In genomic region chr5:171806976-171807823, GRCh38 we compare ENCODE assay signal across 14 cellular contexts. TPM values are rescaled to one million over a fixed set of nuclear protein-coding genes. Genes with fewer than 3 reads are reported as not detected.
A peak's percentile ranks its signal among the peaks of the same experiment; 100 is the strongest.
DNase-seq lines count a peak whose midpoint lies in the region; ATAC-seq, FAIRE-seq and TF ChIP-seq lines count a peak whose summit lies in the region.
"Had no signal": no experiment of that assay in that cellular context is flagged by ENCODE, and none has a peak within 500 bp of the region (broad histone marks: within the 10 kb centered on the region; RNA-seq: fewer than 3 reads in every experiment).

No MANE protein-coding gene starts in this region.

- H3K36me3 ChIP-seq in astrocyte (ENCODE audit: insufficient read depth, low read length) (no peaks in the 10 kb centered on the region), neural progenitor cell (no peaks in the 10 kb centered on the region)

- H3K27ac Mint-ChIP-seq in astrocyte (ENCODE audit: unreplicated experiment) (no peak overlapping the region), neural progenitor cell (no peak overlapping the region)

- H3K9me3 ChIP-seq in astrocyte (ENCODE audit: insufficient read depth, low read depth, low read length) (peaks cover 2% of the 10 kb centered on the region), neural progenitor cell (ENCODE audit: low read depth) (no peaks in the 10 kb centered on the region)

- H3K4me1 ChIP-seq in astrocyte (ENCODE audit: insufficient read depth, low read length) (no peaks in the 10 kb centered on the region), neural progenitor cell (peaks cover 9% of the 10 kb centered on the region)
- H3K4me1 ChIP-seq: A549 had no signal

- H3K4me3 Mint-ChIP-seq in astrocyte (ENCODE audit: unreplicated experiment), result no peak overlapping the region
- no peak overlapping the region for H3K4me3 Mint-ChIP-seq in neural progenitor cell
- H3K4me3 Mint-ChIP-seq: neural crest cell had no signal

- H3K27ac ChIP-seq in astrocyte (ENCODE audit: low read depth, low read length), result no peak overlapping the region
- H3K27ac ChIP-seq in neural progenitor cell, result no peak overlapping the region
- H3K27ac ChIP-seq in coronary artery, result no peak overlapping the region
- H3K27ac ChIP-seq: A549 had no signal

- no peak overlapping the region for H3K9ac ChIP-seq in astrocyte (ENCODE audit: low read length)
- no peak overlapping the region for H3K9ac ChIP-seq in neural progenitor cell

- H3K4me1 Mint-ChIP-seq in astrocyte (ENCODE audit: low read depth, unreplicated experiment), result peaks cover 6% of the 10 kb centered on the region
- peaks cover 7% of the 10 kb centered on the region for H3K4me1 Mint-ChIP-seq in neural progenitor cell
- H3K4me1 Mint-ChIP-seq: neural crest cell had no signal

- TF ChIP-seq POLR2A in NB4 (IDR thresholded peaks at IDR 0.05; ENCODE audit: extremely low read depth, insufficient read length), result no peak

- H3K4me3 ChIP-seq in NB4 (ENCODE audit: low read depth, low read length), result no peak overlapping the region
- H3K4me3 ChIP-seq in astrocyte (ENCODE audit: insufficient read depth, low read depth, low read length), result no peak overlapping the region
- H3K4me3 ChIP-seq in neural progenitor cell, result no peak overlapping the region
- H3K4me3 ChIP-seq in coronary artery, result no peak overlapping the region
- H3K4me3 ChIP-seq: A549 had no signal

- H3K36me3 Mint-ChIP-seq in astrocyte (ENCODE audit: low read depth, unreplicated experiment), result peaks cover 3% of the 10 kb centered on the region
- no peaks in the 10 kb centered on the region for H3K36me3 Mint-ChIP-seq in neural progenitor cell

- H3K27me3 Mint-ChIP-seq in astrocyte (ENCODE audit: low read depth, unreplicated experiment), result peaks cover 35% of the 10 kb centered on the region
- no peaks in the 10 kb centered on the region for H3K27me3 Mint-ChIP-seq in neural progenitor cell (ENCODE audit: insufficient read depth, low read depth)

- peaks cover 17% of the 10 kb centered on the region for H3K27me3 ChIP-seq in astrocyte (ENCODE audit: insufficient read depth, low read length)
- peaks cover 34% of the 10 kb centered on the region for H3K27me3 ChIP-seq in neural progenitor cell

- FAIRE-seq in astrocyte (lab: Jason Lieb, UNC), result no peak
- FAIRE-seq: A549 had no signal

- in situ Hi-C loops in ACHN (cut with HindIII; ENCODE audit: low pct_ligation_motif_present, low pct_unique_long_range_greater_than_20kb, low sequenced_read_pairs), result no loop called here

- H2AFZ ChIP-seq in astrocyte (ENCODE audit: low read depth, low read length) (no peak overlapping the region), neural progenitor cell (replicated peaks) (no peak overlapping the region)

- TF ChIP-seq CTCF in NB4 (IDR thresholded peaks at IDR 0.05; ENCODE audit: low read depth, low read length), result no peak
- no peak for TF ChIP-seq CTCF in astrocyte (IDR thresholded peaks at IDR 0.05; ENCODE audit: insufficient read depth, low read depth, low read length)
- TF ChIP-seq CTCF in neural progenitor cell (IDR thresholded peaks at IDR 0.05), result no peak
- no peak for TF ChIP-seq CTCF in coronary artery (IDR thresholded peaks at IDR 0.05)

- DNase-seq in NCI-H1092 treated with DMSO at 0.1 percent for 48 hours (lab: John Stamatoyannopoulos, UW) (peak; percentile 41), NCI-H1092 (lab: John Stamatoyannopoulos, UW) (no peak), NB4 (ENCODE audit: low read depth) (peak; percentile 33), astrocyte (ENCODE audit: low read depth) (peak; percentile 73), neural progenitor cell (ENCODE audit: low spot score) (peak; percentile 11), ACHN (no peak), coronary artery (ENCODE audit: low spot score) (no peak)
- DNase-seq: GOT3; RPMI8226; stimulated activated CD4-positive, alpha-beta T cell treated with anti-CD3 and anti-CD28 coated beads, Interleukin-1b, Interleukin-23, amount 100 ng/mL, for 48 hours had no signal

- H3K79me2 ChIP-seq in astrocyte (ENCODE audit: insufficient read depth, low read length), result no peaks in the 10 kb centered on the region
- H3K79me2 ChIP-seq in neural progenitor cell (ENCODE audit: low read depth), result no peaks in the 10 kb centered on the region

- H3K4me2 ChIP-seq in astrocyte (ENCODE audit: low read length), result no peak overlapping the region
- H3K4me2 ChIP-seq in neural progenitor cell, result peak overlapping the region; percentile 34
- H3K4me2 ChIP-seq: A549 had no signal

- no peak for ATAC-seq in HG03457 (IDR thresholded peaks at IDR 0.05; ENCODE audit: unreplicated experiment)

- H4K20me1 ChIP-seq in astrocyte (ENCODE audit: insufficient read depth, low read length) (no peaks in the 10 kb centered on the region), neural progenitor cell (ENCODE audit: low read depth) (no peaks in the 10 kb centered on the region)

- H3K9me3 Mint-ChIP-seq in astrocyte (ENCODE audit: unreplicated experiment) (peaks cover 13% of the 10 kb centered on the region), neural progenitor cell (no peaks in the 10 kb centered on the region)

- H3F3A ChIP-seq in neural progenitor cell (ENCODE audit: low read depth), result no peaks in the 10 kb centered on the region

RNA-seq across cellular contexts. Expression of gene SMIM23, which starts 21.6 kb away (rescaled TPM):
- not detected in 2 replicates for total RNA-seq in astrocyte
- total RNA-seq in neural progenitor cell (ENCODE audit: low replicate concordance), result not detected in 2 replicates
- total RNA-seq: G401, neural crest cell had no signal

Comparison
In these comparisons a context has a peak if more than half of its experiments do, and no peak if none do; other contexts are left out.
1. DNase-seq: peak in NCI-H1092 treated with DMSO at 0.1 percent for 48 hours (single experiment), NB4 (single experiment), astrocyte (single experiment) and neural progenitor cell (single experiment); none in NCI-H1092 (single experiment), ACHN (single experiment) and coronary artery (single experiment).